In genomic region chr11:71459767-71460320, GRCh38 we compare ENCODE assay signal across 20 cellular contexts. TPM values are rescaled to one million over a fixed set of nuclear protein-coding genes. Genes with fewer than 3 reads are reported as not detected.
DNase-seq lines count a peak whose midpoint lies in the region; TF ChIP-seq lines count a peak whose summit lies in the region.
"Had no signal": no experiment of that assay in that cellular context is flagged by ENCODE, and none has a peak within 500 bp of the region (broad histone marks: within the 10 kb centered on the region; RNA-seq: fewer than 3 reads in every experiment).

No MANE protein-coding gene starts in this region.

- H3K4me1 Mint-ChIP-seq in CD14-positive monocyte (peaks cover 6% of the 10 kb centered on the region), H9 (peaks cover 0 to 3% of the 10 kb centered on the region in 2 experiments; a peak in 3 of 4 replicates), endothelial cell (ENCODE audit: unreplicated experiment) (peaks cover 4% of the 10 kb centered on the region), neural progenitor cell (peaks cover 12% of the 10 kb centered on the region)

- no peak overlapping the region for H2BK20ac ChIP-seq in H9 (ENCODE audit: low read depth, low read length, poor library complexity, severe bottlenecking)

- H3F3A ChIP-seq in neural progenitor cell (ENCODE audit: low read depth) = no peaks in the 10 kb centered on the region

- H4K20me1 ChIP-seq in H9 (ENCODE audit: control insufficient read depth, insufficient read depth, insufficient read length) (no peaks in the 10 kb centered on the region), neural progenitor cell (ENCODE audit: low read depth) (no peaks in the 10 kb centered on the region)

- H4K8ac ChIP-seq in H9 (replicated peaks; ENCODE audit: insufficient read length, low read depth, low read length) = no peak overlapping the region

- no peaks in the 10 kb centered on the region for H3K36me3 ChIP-seq in neural progenitor cell

- no peak overlapping the region for H4K91ac ChIP-seq in H9 (ENCODE audit: insufficient read length, low read depth, low read length)

- no peak overlapping the region for H3K4ac ChIP-seq in H9 (ENCODE audit: low read depth, low read length)

- no peak overlapping the region for H2BK120ac ChIP-seq in H9 (ENCODE audit: low read depth, low read length, poor library complexity, severe bottlenecking)

- H2BK12ac ChIP-seq in H9 (ENCODE audit: insufficient read length, low read depth, low read length) = no peak overlapping the region

- H3K18ac ChIP-seq in H9 (ENCODE audit: insufficient read length, low read depth, low read length) = no peak overlapping the region

- no peak overlapping the region for H3T11ph ChIP-seq in H9 (ENCODE audit: low read length)

- H2AFZ ChIP-seq in H9 (ENCODE audit: low read length) (no peak overlapping the region), neural progenitor cell (replicated peaks) (no peak overlapping the region)

- H3K27ac Mint-ChIP-seq in CD14-positive monocyte = peak overlapping the region in 3 of 7 donors; percentile 6 to 65 (median 38)
- H3K27ac Mint-ChIP-seq in H9 = peak overlapping the region in 2 of 3 experiments; percentile 14 to 55; a peak in 2 of 7 replicates
- peak overlapping the region; percentile 68 for H3K27ac Mint-ChIP-seq in endothelial cell (ENCODE audit: unreplicated experiment)
- peak overlapping the region; percentile 86 for H3K27ac Mint-ChIP-seq in neural progenitor cell

- H3K27me3 ChIP-seq in H9 (ENCODE audit: insufficient read depth, low read length) (no peaks in the 10 kb centered on the region), neural progenitor cell (no peaks in the 10 kb centered on the region)
- H3K27me3 ChIP-seq: Peyer's patch had no signal

- no peak overlapping the region for H3K23ac ChIP-seq in H9 (ENCODE audit: insufficient read length, low read depth, low read length)

- no peak overlapping the region for H3K14ac ChIP-seq in H9 (ENCODE audit: insufficient read depth, low read length)

- H3K4me3 ChIP-seq in neural progenitor cell = no peak overlapping the region
- H3K4me3 ChIP-seq: Peyer's patch, SK-N-MC had no signal

- H3K4me1 ChIP-seq in H9 (ENCODE audit: insufficient read depth, low read length) (no peaks in the 10 kb centered on the region), neural progenitor cell (no peaks in the 10 kb centered on the region)
- H3K4me1 ChIP-seq: Peyer's patch had no signal

- DNase-seq in CD14-positive monocyte (ENCODE audit: low spot score) (peak; percentile 17), H9 (no peak), endothelial cell (ENCODE audit: low spot score) (no peak), neural progenitor cell (ENCODE audit: low spot score) (peak; percentile 25), DMS 273 (lab: John Stamatoyannopoulos, UW; ENCODE audit: unreplicated experiment) (no peak), anterior cingulate cortex (lab: John Stamatoyannopoulos, UW) (no peak)
- no peak for DNase-seq in stimulated activated CD4-positive, alpha-beta T cell treated with anti-CD3 and anti-CD28 coated beads, Interleukin-15, amount 100 ng/mL, for 24 hours
- DNase-seq: AML-193; COR-L47; GF-D8; GOT3; NCI-H1105 treated with DMSO at 0.1 percent for 48 hours; NCI-H1694; NCI-H2081 treated with DMSO at 0.1 percent for 48 hours; NCI-H446 treated with DMSO at 0.1 percent for 48 hours; NK-92 treated with Interleukin-12 subunit alpha and Interleukin-12 subunit beta, amount 100 ng/mL, for 24 hours; SHP77 had no signal

- H4K5ac ChIP-seq in H9 (ENCODE audit: insufficient read length, low read depth, low read length) = no peak overlapping the region

- H3K9me3 Mint-ChIP-seq in CD14-positive monocyte (no peaks in the 10 kb centered on the region), H9 (no peaks in the 10 kb centered on the region), endothelial cell (ENCODE audit: unreplicated experiment) (no peaks in the 10 kb centered on the region), neural progenitor cell (no peaks in the 10 kb centered on the region)

- TF ChIP-seq CTCF in CD14-positive monocyte (IDR thresholded peaks at IDR 0.05) (no peak), H9 (conservative IDR thresholded peaks at IDR 0.05) (no peak), endothelial cell (IDR thresholded peaks at IDR 0.05; ENCODE audit: unreplicated experiment) (no peak), neural progenitor cell (IDR thresholded peaks at IDR 0.05) (no peak)

- H3K79me2 ChIP-seq in H9 (ENCODE audit: insufficient read depth, low read length) = no peaks in the 10 kb centered on the region
- H3K79me2 ChIP-seq in neural progenitor cell (ENCODE audit: low read depth) = no peaks in the 10 kb centered on the region

- no CpG with 5 or more reads among the region's 11 CpGs for WGBS in H9 (ENCODE audit: extremely low coverage, insufficient read length, low lambda C conversion rate)

- H3K27me3 Mint-ChIP-seq in CD14-positive monocyte (ENCODE audit: low read depth in 3 of 3) (peaks cover 0 to 1% (median 0%) of the 10 kb centered on the region in 3 donors), H9 (ENCODE audit: low read depth) (no peaks in the 10 kb centered on the region; the same call in 1 of the 2 replicates), endothelial cell (ENCODE audit: unreplicated experiment) (peaks cover 13% of the 10 kb centered on the region), neural progenitor cell (ENCODE audit: insufficient read depth, low read depth) (peaks cover 3% of the 10 kb centered on the region)

- H3K4me2 ChIP-seq in H9 (ENCODE audit: insufficient read depth, insufficient read length, low read length) (no peak overlapping the region), neural progenitor cell (no peak overlapping the region)

- H3K23me2 ChIP-seq in H9 (ENCODE audit: insufficient read length, low read depth, low read length, poor library complexity, severe bottlenecking) = no peaks in the 10 kb centered on the region

- H2AK5ac ChIP-seq in H9 (ENCODE audit: insufficient read length, low read length) = no peak overlapping the region

- H2BK5ac ChIP-seq in H9 (ENCODE audit: insufficient read length, low read length) = no peak overlapping the region

- no peaks in the 10 kb centered on the region for H3K79me1 ChIP-seq in H9 (ENCODE audit: insufficient read depth, low read depth, low read length, poor library complexity, severe bottlenecking)

- H3K9ac ChIP-seq in H9 (ENCODE audit: extremely low read depth, insufficient read length, low read length) = no peak overlapping the region
- H3K9ac ChIP-seq in neural progenitor cell = no peak overlapping the region

- H3K9me3 ChIP-seq in H9 (ENCODE audit: control insufficient read depth, low read depth, low read length) = no peaks in the 10 kb centered on the region
- no peaks in the 10 kb centered on the region for H3K9me3 ChIP-seq in neural progenitor cell (ENCODE audit: low read depth)
- H3K9me3 ChIP-seq: Peyer's patch had no signal

- H3K56ac ChIP-seq in H9 (ENCODE audit: insufficient read length, low read depth, low read length) = no peak overlapping the region

- intact Hi-C loops in CD14-positive monocyte (cut with micrococcal nuclease) = no loop called here

- peaks cover 93 to 98% of the 10 kb centered on the region in 2 donors for H3K36me3 Mint-ChIP-seq in CD14-positive monocyte
- peaks cover 17 to 81% (median 55%) of the 10 kb centered on the region in 3 experiments; a peak in 6 of 7 replicates for H3K36me3 Mint-ChIP-seq in H9 (ENCODE audit: insufficient read depth in 1 of 3, low read depth in 3 of 3)
- peaks cover 62% of the 10 kb centered on the region for H3K36me3 Mint-ChIP-seq in endothelial cell (ENCODE audit: low read depth, unreplicated experiment)
- H3K36me3 Mint-ChIP-seq in neural progenitor cell = peaks cover 10% of the 10 kb centered on the region

- H3K27ac ChIP-seq in H9 (ENCODE audit: insufficient read length, low read depth, low read length) = no peak overlapping the region
- H3K27ac ChIP-seq in neural progenitor cell = no peak overlapping the region
- H3K27ac ChIP-seq: C4-2B, Peyer's patch, SK-N-MC had no signal

- H3K4me3 Mint-ChIP-seq in CD14-positive monocyte (no peak overlapping the region), H9 (no peak overlapping the region), endothelial cell (ENCODE audit: unreplicated experiment) (peak overlapping the region; percentile 68), neural progenitor cell (no peak overlapping the region)

- no peak overlapping the region for H2BK15ac ChIP-seq in H9 (ENCODE audit: low read depth, low read length)

RNA-seq across cellular contexts. Expression of gene NADSYN1, which starts 6.8 kb away (rescaled TPM):
- 10 to 100 TPM; 44.1 to 44.8 TPM for polyA plus RNA-seq in CD14-positive monocyte
- total RNA-seq in H9 (2021) (42.0 and 44.2 TPM in 2 replicates), endothelial cell (ENCODE audit: unreplicated experiment) (69.0 TPM), neural progenitor cell (ENCODE audit: low replicate concordance) (25.0 and 40.0 TPM in 2 replicates)

RNA-seq across cellular contexts. Expression of gene DHCR7, which starts 11.7 kb away (rescaled TPM):
- polyA plus RNA-seq in CD14-positive monocyte = 1 to 10 TPM; 2.2 to 3.9 TPM
- total RNA-seq in H9 (2021) = 117 and 124 TPM in 2 replicates
- total RNA-seq in endothelial cell (ENCODE audit: unreplicated experiment) = 130 TPM
- 36.7 and 69.8 TPM in 2 replicates for total RNA-seq in neural progenitor cell (ENCODE audit: low replicate concordance)

Comparison
In these comparisons a context has a peak if more than half of its experiments do, and no peak if none do; other contexts are left out.
1. DNase-seq: peak in CD14-positive monocyte (single experiment) and neural progenitor cell (single experiment); none in H9 (single experiment), endothelial cell (single experiment), DMS 273 (single experiment), stimulated activated CD4-positive, alpha-beta T cell treated with anti-CD3 and anti-CD28 coated beads, Interleukin-15, amount 100 ng/mL, for 24 hours (single experiment) and anterior cingulate cortex (0 of 58).